ENCODE assay signal across 12 cellular contexts in genomic region chr6:119209452-119210205, GRCh38.
DNase-seq lines count a peak whose midpoint lies in the region; ATAC-seq and TF ChIP-seq lines count a peak whose summit lies in the region.
"Had no signal": no experiment of that assay in that cellular context is flagged by ENCODE, and none has a peak within 500 bp of the region (broad histone marks: within the 10 kb centered on the region; RNA-seq: fewer than 3 reads in every experiment).

No MANE protein-coding gene starts in this region.

- H3K4me3 ChIP-seq in choroid plexus epithelial cell (ENCODE audit: low read depth, low read length) (no peak overlapping the region), stomach (no peak overlapping the region)
- H3K4me3 ChIP-seq: esophagus squamous epithelium, HAP-1 had no signal

- no peak for TF ChIP-seq POLR2A in stomach (IDR thresholded peaks at IDR 0.05)

- H3K9me3 Mint-ChIP-seq in activated naive CD8-positive, alpha-beta T cell treated with anti-CD3 and anti-CD28 coated beads, Interleukin-2, amount 50 U/mL, for 24 hours: no peaks in the 10 kb centered on the region

- intact Hi-C loops in stomach (cut with DNase I; ENCODE audit: low total_unique reads): no loop called here

- DNase-seq in choroid plexus epithelial cell (ENCODE audit: low read depth): peak; percentile 15
- no peak for DNase-seq in NCI-H2029 (lab: John Stamatoyannopoulos, UW)
- DNase-seq in NCI-H510A (lab: John Stamatoyannopoulos, UW): no peak
- no peak for DNase-seq in stomach
- DNase-seq in activated naive CD8-positive, alpha-beta T cell treated with anti-CD3 and anti-CD28 coated beads, Interleukin-2, amount 50 U/mL, for 24 hours: no peak
- DNase-seq: activated CD4-positive, alpha-beta T cell treated with anti-CD3 and anti-CD28 coated beads, Interleukin-2, amount 50 U/mL, for 4 hours; activated naive CD4-positive, alpha-beta T cell treated with Interleukin-2 at 50 U/mL for 16 hours; esophagus squamous epithelium; left cardiac atrium had no signal

- TF ChIP-seq CTCF in choroid plexus epithelial cell (conservative IDR thresholded peaks at IDR 0.05; ENCODE audit: low read depth, low read length) (no peak), stomach (IDR thresholded peaks at IDR 0.05) (no peak)

- H3K27me3 Mint-ChIP-seq in activated naive CD8-positive, alpha-beta T cell treated with anti-CD3 and anti-CD28 coated beads, Interleukin-2, amount 50 U/mL, for 24 hours: no peaks in the 10 kb centered on the region

- H3K36me3 Mint-ChIP-seq in activated naive CD8-positive, alpha-beta T cell treated with anti-CD3 and anti-CD28 coated beads, Interleukin-2, amount 50 U/mL, for 24 hours (ENCODE audit: low read depth): peaks cover under 1% of the 10 kb centered on the region

- peaks cover 0 to under 1% (median under 1%) of the 10 kb centered on the region in 4 donors for H3K36me3 ChIP-seq in stomach
- H3K36me3 ChIP-seq: esophagus squamous epithelium, HAP-1 had no signal

- H3K4me1 ChIP-seq in stomach: peaks cover 0 to 10% (median 0%) of the 10 kb centered on the region in 4 donors
- H3K4me1 ChIP-seq: HAP-1 had no signal

- ATAC-seq in GM19372 (IDR thresholded peaks at IDR 0.05; ENCODE audit: low read depth, unreplicated experiment): peak; percentile 45
- peak; percentile 61 for ATAC-seq in HG03280 (IDR thresholded peaks at IDR 0.05; ENCODE audit: unreplicated experiment)
- ATAC-seq in activated naive CD8-positive, alpha-beta T cell treated with anti-CD3 and anti-CD28 coated beads, Interleukin-2, amount 50 U/mL, for 24 hours: no peak

- no peaks in the 10 kb centered on the region for H3K27me3 ChIP-seq in stomach
- H3K27me3 ChIP-seq: esophagus squamous epithelium had no signal

- no peak for TF ChIP-seq EP300 in stomach (IDR thresholded peaks at IDR 0.05)

- H3K4me3 Mint-ChIP-seq in activated naive CD8-positive, alpha-beta T cell treated with anti-CD3 and anti-CD28 coated beads, Interleukin-2, amount 50 U/mL, for 24 hours: no peak overlapping the region

- peaks cover 4% of the 10 kb centered on the region for H3K4me1 Mint-ChIP-seq in activated naive CD8-positive, alpha-beta T cell treated with anti-CD3 and anti-CD28 coated beads, Interleukin-2, amount 50 U/mL, for 24 hours

- no peaks in the 10 kb centered on the region for H3K9me3 ChIP-seq in stomach
- H3K9me3 ChIP-seq: esophagus squamous epithelium, HAP-1 had no signal

- WGBS in stomach, 5 donors: 57 to 70% (median 64%) methylated on average over 11 of the region's 11 CpGs

- H3K27ac ChIP-seq in stomach: no peak overlapping the region
- H3K27ac ChIP-seq: esophagus squamous epithelium had no signal

- no peak overlapping the region for H3K27ac Mint-ChIP-seq in activated naive CD8-positive, alpha-beta T cell treated with anti-CD3 and anti-CD28 coated beads, Interleukin-2, amount 50 U/mL, for 24 hours
